ENCODE assay signal across 25 cellular contexts in the genomic region with DNA sequence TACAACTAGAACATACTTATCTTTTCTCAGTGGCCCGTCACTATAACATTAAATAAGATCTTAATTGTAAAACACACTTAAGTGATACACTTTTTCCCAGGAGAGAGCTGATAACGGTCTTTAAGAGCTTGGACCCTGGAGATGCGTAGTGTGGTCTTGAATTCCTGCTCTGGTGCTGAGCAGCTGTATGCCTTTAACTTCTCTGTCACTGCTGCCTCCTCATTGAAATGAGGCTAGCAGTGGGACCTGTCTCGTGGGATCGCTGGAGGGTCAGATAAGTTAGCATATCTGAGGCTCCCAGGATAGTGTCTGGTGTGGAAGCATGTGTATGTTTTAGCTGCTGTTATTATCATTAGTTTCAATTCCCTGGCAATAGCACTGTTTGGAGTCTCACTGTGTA.
DNase-seq lines count a peak whose midpoint lies in the region; ATAC-seq and TF ChIP-seq lines count a peak whose summit lies in the region.
"Had no signal": no experiment of that assay in that cellular context is flagged by ENCODE, and none has a peak within 500 bp of the region (broad histone marks: within the 10 kb centered on the region; RNA-seq: fewer than 3 reads in every experiment).

No MANE protein-coding gene starts in this region.

- peaks cover 6% of the 10 kb centered on the region for H3K27me3 Mint-ChIP-seq in glutamatergic neuron (ENCODE audit: unreplicated experiment)

- H3K4me1 Mint-ChIP-seq in glutamatergic neuron (ENCODE audit: low read depth, unreplicated experiment): peaks cover 49% of the 10 kb centered on the region
- no peaks in the 10 kb centered on the region for H3K4me1 Mint-ChIP-seq in stimulated activated effector memory CD8-positive, alpha-beta T cell treated with anti-CD3 and anti-CD28 coated beads, Interleukin-12 subunit alpha, Interleukin-12 subunit beta, amount 100 ng/mL, for 72 hours
- H3K4me1 Mint-ChIP-seq: B cell; CD14-positive monocyte; CD8-positive, alpha-beta memory T cell had no signal

- TF ChIP-seq CTCF in Panc1 (IDR thresholded peaks at IDR 0.05) (no peak), glutamatergic neuron (IDR thresholded peaks at IDR 0.05; ENCODE audit: partially characterized antibody, unreplicated experiment) (no peak), right lobe of liver (IDR thresholded peaks at IDR 0.05) (no peak)

- peaks cover 32% of the 10 kb centered on the region for H3K4me1 ChIP-seq in Panc1 (ENCODE audit: control insufficient read depth, insufficient read depth, low read length)
- no peaks in the 10 kb centered on the region for H3K4me1 ChIP-seq in right lobe of liver

- H3K27me3 ChIP-seq in Panc1 (ENCODE audit: control insufficient read depth, insufficient read depth, low read length) (no peaks in the 10 kb centered on the region), right lobe of liver (no peaks in the 10 kb centered on the region)

- peaks cover 10% of the 10 kb centered on the region for H3K36me3 Mint-ChIP-seq in glutamatergic neuron (ENCODE audit: unreplicated experiment)
- H3K36me3 Mint-ChIP-seq in stimulated activated effector memory CD8-positive, alpha-beta T cell treated with anti-CD3 and anti-CD28 coated beads, Interleukin-12 subunit alpha, Interleukin-12 subunit beta, amount 100 ng/mL, for 72 hours: no peaks in the 10 kb centered on the region
- H3K36me3 Mint-ChIP-seq: CD14-positive monocyte had no signal

- intact Hi-C loops in Panc1 (cut with micrococcal nuclease; ENCODE audit: unreplicated experiment): no loop called here
- intact Hi-C loops in right lobe of liver (cut with DNase I): no loop called here

- H3K27ac ChIP-seq in Panc1 (ENCODE audit: low read length) (peak overlapping the region; percentile 35; the same call in 1 of the 2 replicates), SK-N-MC (peak overlapping the region; percentile 42; the same call in 1 of the 2 replicates), right lobe of liver (no peak overlapping the region)
- H3K27ac ChIP-seq: KMS-11 had no signal

- BruUV-seq in Panc1 (replicated peaks; lab: Mats Ljungman, UMichigan): no TSS peak

- TF ChIP-seq POLR2A in right lobe of liver (IDR thresholded peaks at IDR 0.05): no peak

- 69% methylated on average over 5 of the region's 5 CpGs for WGBS in right lobe of liver (ENCODE audit: insufficient coverage, low coverage, low lambda C conversion rate, missing lambda C conversion rate)

- CTCF ChIA-PET in Panc1 (lab: Charles Lee): interaction anchor here (0.7 kb wide), 1 partner anchor 14 kb away, joined by 3 read pairs; no protein-coding TSS in a partner anchor

- H3K9me3 Mint-ChIP-seq in glutamatergic neuron (ENCODE audit: unreplicated experiment): peaks cover 16% of the 10 kb centered on the region
- peaks cover 9% of the 10 kb centered on the region for H3K9me3 Mint-ChIP-seq in stimulated activated effector memory CD8-positive, alpha-beta T cell treated with anti-CD3 and anti-CD28 coated beads, Interleukin-12 subunit alpha, Interleukin-12 subunit beta, amount 100 ng/mL, for 72 hours

- no peaks in the 10 kb centered on the region for H3K36me3 ChIP-seq in Panc1 (ENCODE audit: control insufficient read depth, insufficient read depth, low read length)
- H3K36me3 ChIP-seq in SK-N-MC (ENCODE audit: insufficient read depth, low read length): peaks cover 3% of the 10 kb centered on the region; the same call in 1 of the 2 replicates
- H3K36me3 ChIP-seq in right lobe of liver: no peaks in the 10 kb centered on the region

- 0 out of 2 replicates have a peak, but pooled peaks have one; percentile 35 for ATAC-seq in Panc1
- ATAC-seq in right lobe of liver: no peak
- ATAC-seq in stimulated activated effector memory CD8-positive, alpha-beta T cell treated with anti-CD3 and anti-CD28 coated beads, Interleukin-12 subunit alpha, Interleukin-12 subunit beta, amount 100 ng/mL, for 72 hours: no peak
- ATAC-seq: GM12878, GM23338 had no signal

- H3K9ac ChIP-seq in SK-N-MC (ENCODE audit: insufficient read length): peak overlapping the region; percentile 35
- H3K9ac ChIP-seq: KMS-11 had no signal

- H3K4me3 ChIP-seq in Panc1 (ENCODE audit: low read depth in 2 of 2, low read length in 2 of 2) (no peak overlapping the region), SK-N-MC (no peak overlapping the region), right lobe of liver (no peak overlapping the region)
- H3K4me3 ChIP-seq: GM12878, GM23338 had no signal

- H3K9me3 ChIP-seq in Panc1 (ENCODE audit: control insufficient read depth, insufficient read depth, low read depth, low read length) (peaks cover 12% of the 10 kb centered on the region; the same call in 1 of the 2 replicates), SK-N-MC (ENCODE audit: low read depth, low read length) (peaks cover 16% of the 10 kb centered on the region), right lobe of liver (no peaks in the 10 kb centered on the region)

- in situ Hi-C loops in Panc1 (cut with HindIII; ENCODE audit: low pct_unique_long_range_greater_than_20kb, low sequenced_read_pairs): no loop called here

- POLR2A ChIA-PET in Panc1 (lab: Charles Lee): interaction anchor here (0.6 to 0.7 kb wide), 2 partner anchors 69 to 377 kb away, joined by 4 to 6 read pairs; no protein-coding TSS in a partner anchor

- DNase-seq in Panc1 (ENCODE audit: low read depth, low spot score): no peak
- no peak for DNase-seq in SK-N-MC (ENCODE audit: low read depth, low spot score)
- no peak for DNase-seq in glutamatergic neuron
- peak; percentile 14 for DNase-seq in retina
- DNase-seq in right lobe of liver: no peak
- DNase-seq in stimulated activated effector memory CD8-positive, alpha-beta T cell treated with anti-CD3 and anti-CD28 coated beads, Interleukin-12 subunit alpha, Interleukin-12 subunit beta, amount 100 ng/mL, for 72 hours (ENCODE audit: low spot score in 2 of 2): no peak
- no peak for DNase-seq in C1 segment of cervical spinal cord (lab: John Stamatoyannopoulos, UW)
- DNase-seq: CD8-positive, alpha-beta memory T cell; DMS 273 treated with DMSO at 0.1 percent for 48 hours; DMS79; EL; GDM1; HCEC 1CT; IMR-90; MM.1S; NCI-H1417; NCI-H1694 treated with DMSO at 0.1 percent for 48 hours; NCI-H2081; NCI-H2227 treated with DMSO at 0.1 percent for 48 hours; NCI-H526 treated with DMSO at 0.1 percent for 48 hours had no signal

- H3K27ac Mint-ChIP-seq in glutamatergic neuron (ENCODE audit: unreplicated experiment): peak overlapping the region; percentile 97
- H3K27ac Mint-ChIP-seq in stimulated activated effector memory CD8-positive, alpha-beta T cell treated with anti-CD3 and anti-CD28 coated beads, Interleukin-12 subunit alpha, Interleukin-12 subunit beta, amount 100 ng/mL, for 72 hours: no peak overlapping the region
- H3K27ac Mint-ChIP-seq: B cell; CD14-positive monocyte; CD8-positive, alpha-beta memory T cell; GM23338 had no signal

- peak overlapping the region; percentile 55 for H3K4me3 Mint-ChIP-seq in glutamatergic neuron (ENCODE audit: unreplicated experiment)
- no peak overlapping the region for H3K4me3 Mint-ChIP-seq in stimulated activated effector memory CD8-positive, alpha-beta T cell treated with anti-CD3 and anti-CD28 coated beads, Interleukin-12 subunit alpha, Interleukin-12 subunit beta, amount 100 ng/mL, for 72 hours
- H3K4me3 Mint-ChIP-seq: B cell; CD14-positive monocyte; CD8-positive, alpha-beta memory T cell; GM23338 had no signal

Comparison
In these comparisons a context has a peak if more than half of its experiments do, and no peak if none do; other contexts are left out.
1. H3K27ac ChIP-seq: peak in Panc1 (single experiment) and SK-N-MC (single experiment); none in right lobe of liver (0 of 3).